Comparison of ENCODE assay signal across 1 cellular context in genomic region chr6:16647422-16647821, GRCh38.
A peak's percentile ranks its signal among the peaks of the same experiment; 100 is the strongest.
TF ChIP-seq lines count a peak whose summit lies in the region.

No MANE protein-coding gene starts in this region.

TF ChIP-seq in HepG2, 621 proteins besides CTCF, POLR2A, EP300 and RAD21 (continued from another document):
- TF ChIP-seq ARID4A (CRISPR knock-in tag; IDR thresholded peaks at IDR 0.05; ENCODE audit: borderline replicate concordance) (no peak), MAFF (IDR thresholded peaks at IDR 0.05; ENCODE audit: low read depth, low read length) (peak; percentile 68), PATZ1 (CRISPR knock-in tag; IDR thresholded peaks at IDR 0.05) (no peak), SRSF4 (IDR thresholded peaks at IDR 0.05; ENCODE audit: low read depth, low read length, poor library complexity, severe bottlenecking) (no peak), E2F5 (CRISPR knock-in tag; conservative IDR thresholded peaks at IDR 0.05) (no peak), MAFK (conservative IDR thresholded peaks at IDR 0.05 in 1 of 2, IDR thresholded peaks at IDR 0.05 in 1 of 2; ENCODE audit: low read length in 2 of 2) (peak; percentile 58 to 74)
